1 cellular context compared by ENCODE assay signal in the genomic region with DNA sequence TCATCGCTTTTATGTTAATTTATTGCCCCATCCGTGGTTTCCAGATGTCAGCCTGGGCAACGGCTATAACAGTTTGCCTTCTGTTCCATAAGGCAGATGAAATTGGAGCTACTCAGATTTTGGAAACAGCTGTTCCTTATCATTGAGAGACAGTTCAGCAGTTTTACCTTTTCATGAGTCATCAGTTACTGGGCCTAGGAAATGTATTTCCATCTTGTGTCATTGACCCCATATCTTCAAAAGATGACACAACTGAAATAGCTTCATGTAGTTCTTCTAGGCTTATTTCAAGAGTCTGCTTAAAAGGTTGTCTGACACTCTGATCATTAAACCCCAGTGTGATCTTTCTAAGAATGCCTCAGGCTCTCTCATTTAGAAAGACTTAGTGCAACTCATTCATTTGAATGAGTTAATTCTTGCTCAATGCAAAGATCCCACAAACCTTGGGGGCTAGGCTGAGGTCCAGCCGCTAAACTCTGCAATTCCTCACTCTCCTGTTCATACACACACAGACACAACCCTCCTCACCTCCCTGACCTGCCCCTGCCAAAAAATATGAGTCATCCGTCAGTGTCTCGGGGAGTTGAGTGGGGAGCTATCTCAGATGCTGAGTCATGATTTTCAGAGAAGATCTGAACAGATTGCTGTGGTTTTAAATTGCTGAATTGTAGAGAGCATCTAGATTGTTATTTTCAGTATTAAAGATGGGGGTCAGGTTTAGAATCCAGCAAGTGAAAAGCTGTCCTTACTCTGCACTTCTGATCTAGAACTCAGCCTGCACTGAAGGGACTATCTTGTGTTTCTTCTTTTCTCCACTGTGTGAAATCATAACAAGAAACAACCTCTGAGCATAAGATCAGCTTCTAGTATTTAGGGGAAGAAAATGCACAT.
TF ChIP-seq lines count a peak whose summit lies in the region.

No MANE protein-coding gene starts in this region.

TF ChIP-seq in K562, 482 proteins besides CTCF, POLR2A, EP300 and RAD21 (continued from another document and continues in another):
- TF ChIP-seq MBD1 (CRISPR knock-in tag; IDR thresholded peaks at IDR 0.05), result no peak
- TF ChIP-seq FOXO4 (CRISPR knock-in tag; IDR thresholded peaks at IDR 0.05), result no peak
- no peak for TF ChIP-seq TBP (optimal IDR thresholded peaks at IDR 0.05; ENCODE audit: low read depth, low read length)
- TF ChIP-seq SMARCA4 (IDR thresholded peaks at IDR 0.05), result peak; percentile 97
- TF ChIP-seq ZNF24 (IDR thresholded peaks at IDR 0.05), result no peak; the same call in 1 of the 2 replicates
- no peak for TF ChIP-seq HMG20B (CRISPR knock-in tag; IDR thresholded peaks at IDR 0.05)
- no peak for TF ChIP-seq TCF7L2 (IDR thresholded peaks at IDR 0.05; ENCODE audit: low read depth, low read length)
- TF ChIP-seq POU5F1 (IDR thresholded peaks at IDR 0.05; ENCODE audit: borderline replicate concordance, low read depth, low read length, partially characterized antibody), result no peak
- TF ChIP-seq ZKSCAN3 (CRISPR knock-in tag; IDR thresholded peaks at IDR 0.05), result no peak
- no peak for TF ChIP-seq MXI1 (IDR thresholded peaks at IDR 0.05; ENCODE audit: low read depth, low read length)
- peak; percentile 93 for TF ChIP-seq POLR2AphosphoS5 (IDR thresholded peaks at IDR 0.05; ENCODE audit: control insufficient read depth, insufficient read depth, low read depth, low read length)
- TF ChIP-seq RAD51 (IDR thresholded peaks at IDR 0.05; ENCODE audit: borderline replicate concordance, low read depth), result no peak
- TF ChIP-seq, protein P1, sequence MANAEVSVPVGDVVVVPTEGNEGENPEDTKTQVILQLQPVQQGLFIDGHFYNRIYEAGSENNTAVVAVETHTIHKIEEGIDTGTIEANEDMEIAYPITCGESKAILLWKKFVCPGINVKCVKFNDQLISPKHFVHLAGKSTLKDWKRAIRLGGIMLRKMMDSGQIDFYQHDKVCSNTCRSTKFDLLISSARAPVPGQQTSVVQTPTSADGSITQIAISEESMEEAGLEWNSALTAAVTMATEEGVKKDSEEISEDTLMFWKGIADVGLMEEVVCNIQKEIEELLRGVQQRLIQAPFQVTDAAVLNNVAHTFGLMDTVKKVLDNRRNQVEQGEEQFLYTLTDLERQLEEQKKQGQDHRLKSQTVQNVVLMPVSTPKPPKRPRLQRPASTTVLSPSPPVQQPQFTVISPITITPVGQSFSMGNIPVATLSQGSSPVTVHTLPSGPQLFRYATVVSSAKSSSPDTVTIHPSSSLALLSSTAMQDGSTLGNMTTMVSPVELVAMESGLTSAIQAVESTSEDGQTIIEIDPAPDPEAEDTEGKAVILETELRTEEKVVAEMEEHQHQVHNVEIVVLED (CRISPR knock-in tag; IDR thresholded peaks at IDR 0.05), result no peak
- no peak for TF ChIP-seq XRCC3 (IDR thresholded peaks at IDR 0.05)
- TF ChIP-seq, protein P2, sequence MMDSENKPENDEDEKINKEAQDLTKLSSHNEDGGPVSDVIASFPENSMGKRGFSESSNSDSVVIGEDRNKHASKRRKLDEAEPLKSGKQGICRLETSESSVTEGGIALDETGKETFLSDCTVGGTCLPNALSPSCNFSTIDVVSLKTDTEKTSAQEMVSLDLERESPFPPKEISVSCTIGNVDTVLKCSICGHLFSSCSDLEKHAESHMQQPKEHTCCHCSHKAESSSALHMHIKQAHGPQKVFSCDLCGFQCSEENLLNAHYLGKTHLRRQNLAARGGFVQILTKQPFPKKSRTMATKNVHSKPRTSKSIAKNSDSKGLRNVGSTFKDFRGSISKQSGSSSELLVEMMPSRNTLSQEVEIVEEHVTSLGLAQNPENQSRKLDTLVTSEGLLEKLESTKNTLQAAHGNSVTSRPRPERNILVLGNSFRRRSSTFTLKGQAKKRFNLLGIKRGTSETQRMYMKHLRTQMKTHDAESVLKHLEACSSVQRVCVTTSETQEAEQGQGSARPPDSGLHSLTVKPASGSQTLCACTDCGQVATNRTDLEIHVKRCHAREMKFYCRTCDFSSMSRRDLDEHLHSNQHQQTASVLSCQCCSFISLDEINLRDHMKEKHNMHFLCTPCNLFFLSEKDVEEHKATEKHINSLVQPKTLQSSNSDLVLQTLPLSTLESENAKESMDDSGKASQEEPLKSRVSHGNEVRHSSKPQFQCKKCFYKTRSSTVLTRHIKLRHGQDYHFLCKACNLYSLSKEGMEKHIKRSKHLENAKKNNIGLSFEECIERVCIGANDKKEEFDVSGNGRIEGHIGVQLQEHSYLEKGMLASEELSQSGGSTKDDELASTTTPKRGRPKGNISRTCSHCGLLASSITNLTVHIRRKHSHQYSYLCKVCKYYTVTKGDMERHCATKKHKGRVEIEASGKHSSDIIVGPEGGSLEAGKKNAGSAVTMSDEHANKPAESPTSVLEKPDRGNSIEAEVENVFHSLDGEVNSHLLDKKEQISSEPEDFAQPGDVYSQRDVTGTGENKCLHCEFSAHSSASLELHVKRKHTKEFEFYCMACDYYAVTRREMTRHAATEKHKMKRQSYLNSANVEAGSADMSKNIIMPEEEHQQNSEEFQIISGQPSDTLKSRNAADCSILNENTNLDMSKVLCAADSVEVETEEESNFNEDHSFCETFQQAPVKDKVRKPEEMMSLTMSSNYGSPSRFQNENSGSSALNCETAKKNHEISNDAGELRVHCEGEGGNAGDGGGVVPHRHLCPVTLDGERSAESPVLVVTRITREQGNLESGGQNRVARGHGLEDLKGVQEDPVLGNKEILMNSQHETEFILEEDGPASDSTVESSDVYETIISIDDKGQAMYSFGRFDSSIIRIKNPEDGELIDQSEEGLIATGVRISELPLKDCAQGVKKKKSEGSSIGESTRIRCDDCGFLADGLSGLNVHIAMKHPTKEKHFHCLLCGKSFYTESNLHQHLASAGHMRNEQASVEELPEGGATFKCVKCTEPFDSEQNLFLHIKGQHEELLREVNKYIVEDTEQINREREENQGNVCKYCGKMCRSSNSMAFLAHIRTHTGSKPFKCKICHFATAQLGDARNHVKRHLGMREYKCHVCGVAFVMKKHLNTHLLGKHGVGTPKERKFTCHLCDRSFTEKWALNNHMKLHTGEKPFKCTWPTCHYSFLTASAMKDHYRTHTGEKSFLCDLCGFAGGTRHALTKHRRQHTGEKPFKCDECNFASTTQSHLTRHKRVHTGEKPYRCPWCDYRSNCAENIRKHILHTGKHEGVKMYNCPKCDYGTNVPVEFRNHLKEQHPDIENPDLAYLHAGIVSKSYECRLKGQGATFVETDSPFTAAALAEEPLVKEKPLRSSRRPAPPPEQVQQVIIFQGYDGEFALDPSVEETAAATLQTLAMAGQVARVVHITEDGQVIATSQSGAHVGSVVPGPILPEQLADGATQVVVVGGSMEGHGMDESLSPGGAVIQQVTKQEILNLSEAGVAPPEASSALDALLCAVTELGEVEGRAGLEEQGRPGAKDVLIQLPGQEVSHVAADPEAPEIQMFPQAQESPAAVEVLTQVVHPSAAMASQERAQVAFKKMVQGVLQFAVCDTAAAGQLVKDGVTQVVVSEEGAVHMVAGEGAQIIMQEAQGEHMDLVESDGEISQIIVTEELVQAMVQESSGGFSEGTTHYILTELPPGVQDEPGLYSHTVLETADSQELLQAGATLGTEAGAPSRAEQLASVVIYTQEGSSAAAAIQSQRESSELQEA (IDR thresholded peaks at IDR 0.05; ENCODE audit: low read depth), result no peak
- peak; percentile 78; the same call in 1 of the 2 replicates for TF ChIP-seq NCOA1 (IDR thresholded peaks at IDR 0.05; ENCODE audit: low read depth)
- peak; percentile 70; the same call in 1 of the 2 replicates for TF ChIP-seq ZNF197 (CRISPR knock-in tag; IDR thresholded peaks at IDR 0.05; ENCODE audit: low read depth)
- no peak for TF ChIP-seq ZNF311 (CRISPR knock-in tag; IDR thresholded peaks at IDR 0.05)
- TF ChIP-seq KDM5B (IDR thresholded peaks at IDR 0.05; ENCODE audit: insufficient replicate concordance, low read depth, low read length), result no peak
- TF ChIP-seq ZNF174 (CRISPR knock-in tag; IDR thresholded peaks at IDR 0.05), result no peak
- no peak for TF ChIP-seq E2F6 (IDR thresholded peaks at IDR 0.05; ENCODE audit: borderline replicate concordance in 1 of 2, extremely low read depth in 1 of 2, insufficient read depth in 1 of 2, insufficient read length in 1 of 2, low read depth in 1 of 2, low read length in 1 of 2, poor library complexity in 1 of 2, severe bottlenecking in 1 of 2)
- peak; percentile 84 for TF ChIP-seq VEZF1 (CRISPR knock-in tag; IDR thresholded peaks at IDR 0.05)
- TF ChIP-seq MCM5 (IDR thresholded peaks at IDR 0.05; ENCODE audit: low read depth), result no peak
- TF ChIP-seq, protein P3, sequence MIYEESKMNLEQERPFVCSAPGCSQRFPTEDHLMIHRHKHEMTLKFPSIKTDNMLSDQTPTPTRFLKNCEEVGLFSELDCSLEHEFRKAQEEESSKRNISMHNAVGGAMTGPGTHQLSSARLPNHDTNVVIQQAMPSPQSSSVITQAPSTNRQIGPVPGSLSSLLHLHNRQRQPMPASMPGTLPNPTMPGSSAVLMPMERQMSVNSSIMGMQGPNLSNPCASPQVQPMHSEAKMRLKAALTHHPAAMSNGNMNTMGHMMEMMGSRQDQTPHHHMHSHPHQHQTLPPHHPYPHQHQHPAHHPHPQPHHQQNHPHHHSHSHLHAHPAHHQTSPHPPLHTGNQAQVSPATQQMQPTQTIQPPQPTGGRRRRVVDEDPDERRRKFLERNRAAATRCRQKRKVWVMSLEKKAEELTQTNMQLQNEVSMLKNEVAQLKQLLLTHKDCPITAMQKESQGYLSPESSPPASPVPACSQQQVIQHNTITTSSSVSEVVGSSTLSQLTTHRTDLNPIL (CRISPR knock-in tag; IDR thresholded peaks at IDR 0.05), result no peak
- TF ChIP-seq, protein P4, sequence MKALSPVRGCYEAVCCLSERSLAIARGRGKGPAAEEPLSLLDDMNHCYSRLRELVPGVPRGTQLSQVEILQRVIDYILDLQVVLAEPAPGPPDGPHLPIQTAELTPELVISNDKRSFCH (CRISPR knock-in tag; IDR thresholded peaks at IDR 0.05), result no peak
- TF ChIP-seq, protein P4 (tag; IDR thresholded peaks at IDR 0.05), result no peak
- TF ChIP-seq NFE2L1 (tag; IDR thresholded peaks at IDR 0.05; ENCODE audit: borderline replicate concordance, low read depth), result peak; percentile 94
- TF ChIP-seq DNMT1 (IDR thresholded peaks at IDR 0.05), result no peak
- no peak for TF ChIP-seq RHOXF2B (CRISPR knock-in tag; conservative IDR thresholded peaks at IDR 0.05)
- TF ChIP-seq U2AF1 (optimal IDR thresholded peaks at IDR 0.05; ENCODE audit: low read depth, low read length), result no peak
- TF ChIP-seq PURB (CRISPR knock-in tag; IDR thresholded peaks at IDR 0.05; ENCODE audit: low read depth), result no peak
- TF ChIP-seq CCAR2 (IDR thresholded peaks at IDR 0.05; ENCODE audit: low read depth, low read length), result no peak
- TF ChIP-seq MEF2A (IDR thresholded peaks at IDR 0.05; ENCODE audit: control insufficient read depth, low read depth, low read length), result peak; percentile 66
- peak; percentile 69 for TF ChIP-seq NBN (IDR thresholded peaks at IDR 0.05; ENCODE audit: low read depth)
- no peak for TF ChIP-seq ZFP36 (IDR thresholded peaks at IDR 0.05; ENCODE audit: low read depth, low read length, partially characterized antibody)
- TF ChIP-seq NFIC (IDR thresholded peaks at IDR 0.05), result peak; percentile 81
- no peak; the same call in 1 of the 2 replicates for TF ChIP-seq MBD2 (IDR thresholded peaks at IDR 0.05; ENCODE audit: borderline replicate concordance, low read depth)
- peak; percentile 77 for TF ChIP-seq ZNF175 (CRISPR knock-in tag; IDR thresholded peaks at IDR 0.05; ENCODE audit: low read depth)
- TF ChIP-seq MCM7 (IDR thresholded peaks at IDR 0.05), result no peak
- TF ChIP-seq ZNF354B (CRISPR knock-in tag; IDR thresholded peaks at IDR 0.05), result no peak
- peak; percentile 77 for TF ChIP-seq HDAC3 (IDR thresholded peaks at IDR 0.05; ENCODE audit: borderline replicate concordance, partially characterized antibody)
